In the genomic region with DNA sequence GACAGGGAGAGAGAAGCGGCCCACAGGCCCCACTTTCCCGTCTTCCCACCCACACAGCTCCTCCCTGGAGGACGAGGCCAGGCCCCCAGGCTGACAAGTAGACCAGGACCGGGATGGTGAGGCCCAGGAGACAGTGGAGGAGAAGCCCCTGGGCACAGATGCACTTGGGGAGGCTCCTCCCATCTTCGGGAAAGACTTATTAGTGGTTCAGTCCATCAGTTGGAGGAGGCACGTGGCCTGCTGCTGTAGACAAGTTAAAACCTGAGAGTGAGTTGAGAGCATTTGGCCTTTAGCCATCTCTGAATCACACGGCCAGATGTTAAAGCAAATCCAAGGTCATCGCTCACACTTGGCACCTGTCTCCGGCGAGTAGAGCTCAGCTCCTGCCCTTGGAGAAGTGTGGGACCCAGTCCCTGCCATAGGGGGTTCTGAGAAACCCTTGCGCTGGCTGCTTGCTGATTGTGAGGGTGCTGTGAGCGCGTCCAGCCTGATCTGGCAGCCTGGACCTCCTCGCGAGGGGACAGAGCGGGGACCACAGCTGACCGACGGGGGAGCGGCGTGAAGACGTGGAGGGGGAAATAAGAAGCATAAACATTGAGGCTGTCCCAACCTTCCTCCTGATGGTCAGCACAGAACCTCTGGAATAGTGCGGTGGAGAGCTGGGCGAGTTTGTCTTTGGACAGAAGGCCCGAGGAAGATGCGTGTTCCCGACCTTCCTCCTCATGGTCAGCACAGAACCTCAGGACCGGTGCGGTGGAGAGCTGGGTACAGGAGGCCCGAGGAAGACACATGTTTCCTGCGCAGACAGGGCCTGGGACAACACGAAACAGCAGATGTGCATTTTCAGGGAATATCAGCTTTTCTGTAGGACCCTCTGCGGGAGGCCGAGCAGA, we compare ENCODE assay signal across 9 cellular contexts. TPM values are rescaled to one million over a fixed set of nuclear protein-coding genes. Genes with fewer than 3 reads are reported as not detected.
A peak's percentile ranks its signal among the peaks of the same experiment; 100 is the strongest.
DNase-seq lines count a peak whose midpoint lies in the region; ATAC-seq and TF ChIP-seq lines count a peak whose summit lies in the region.
"Had no signal": no experiment of that assay in that cellular context is flagged by ENCODE, and none has a peak within 500 bp of the region (broad histone marks: within the 10 kb centered on the region; RNA-seq: fewer than 3 reads in every experiment).

No MANE protein-coding gene starts in this region.

- H3K27me3 ChIP-seq in RWPE2 (ENCODE audit: insufficient read depth, poor library complexity, severe bottlenecking): no peaks in the 10 kb centered on the region

- H3K9me3 Mint-ChIP-seq in HFFc6: no peaks in the 10 kb centered on the region

- peaks cover 3% of the 10 kb centered on the region for H3K4me1 ChIP-seq in RWPE2 (ENCODE audit: insufficient read depth, poor library complexity, severe bottlenecking)

- H3K27me3 Mint-ChIP-seq in HFFc6 (ENCODE audit: insufficient read depth): peaks cover 28% of the 10 kb centered on the region

- no peak overlapping the region for H3K4me3 ChIP-seq in RWPE2 (ENCODE audit: severe bottlenecking)

- H3K36me3 ChIP-seq in RWPE2 (ENCODE audit: low read depth): no peaks in the 10 kb centered on the region

- peak; percentile 86 for ATAC-seq in RWPE2 (ENCODE audit: low read depth)
- ATAC-seq: Panc1 had no signal

- TF ChIP-seq CTCF in RWPE2 (IDR thresholded peaks at IDR 0.05; ENCODE audit: poor library complexity, severe bottlenecking) (no peak), HFFc6 (IDR thresholded peaks at IDR 0.05) (no peak)

- H3K4me3 Mint-ChIP-seq in HFFc6: no peak overlapping the region

- DNase-seq in A172 (ENCODE audit: low spot score) (peak; percentile 47), HS-5 (ENCODE audit: low read depth) (peak; percentile 14), RWPE2 (ENCODE audit: low spot score) (peak; percentile 81), iris pigment epithelial cell (ENCODE audit: low read depth) (peak; percentile 37), putamen (ENCODE audit: low spot score) (no peak), HFFc6 (no peak)
- DNase-seq in effector CD8-positive, alpha-beta T cell (lab: John Stamatoyannopoulos, UW): no peak
- no peak for DNase-seq in stimulated activated CD4-positive, alpha-beta T cell treated with anti-CD3 and anti-CD28 coated beads, Interleukin-4, amount 100 ng/mL, for 1 hour

- H3K4me1 Mint-ChIP-seq in HFFc6 (ENCODE audit: low read depth): peaks cover 10% of the 10 kb centered on the region

- H3K27ac ChIP-seq in RWPE2 (ENCODE audit: poor library complexity, severe bottlenecking): no peak overlapping the region

- H3K9me3 ChIP-seq in RWPE2 (ENCODE audit: severe bottlenecking): no peaks in the 10 kb centered on the region

- no peaks in the 10 kb centered on the region for H3K36me3 Mint-ChIP-seq in HFFc6 (ENCODE audit: low read depth)

- H3K27ac Mint-ChIP-seq in HFFc6: no peak overlapping the region

RNA-seq across cellular contexts. Expression of a gene that starts 24.7 kb away (rescaled TPM):
- not detected in 2 replicates for total RNA-seq in A172 (2014; rRNA removed; shearing (Covaris generic))
- total RNA-seq in HFFc6 (2021; fragmentation: NEBNext Ultra II Directional; extraction: Animal tissue kit (Norgen Biotek cat#: 25700)): not detected

RNA-seq across cellular contexts. Expression of a gene that starts 38.4 kb away (rescaled TPM):
- total RNA-seq in A172 (2014; rRNA removed; shearing (Covaris generic)): 0.17 TPM in 1 of 2 replicates, not detected in the other
- total RNA-seq in HFFc6 (2021; fragmentation: NEBNext Ultra II Directional; extraction: Animal tissue kit (Norgen Biotek cat#: 25700)): not detected

RNA-seq across cellular contexts. Expression of a gene that starts 58.3 kb away (rescaled TPM):
- total RNA-seq in A172 (2014; rRNA removed; shearing (Covaris generic)): 2,765 and 4,011 TPM in 2 replicates
- total RNA-seq in HFFc6 (2021; fragmentation: NEBNext Ultra II Directional; extraction: Animal tissue kit (Norgen Biotek cat#: 25700)): 1,000 to 10,000 TPM; 1,288 to 1,437 (median 1,316) TPM

Comparison
In these comparisons a context has a peak if more than half of its experiments do, and no peak if none do; other contexts are left out.
1. DNase-seq: peak in A172 (single experiment), HS-5 (single experiment), RWPE2 (single experiment) and iris pigment epithelial cell (single experiment); none in putamen (single experiment), effector CD8-positive, alpha-beta T cell (single experiment), stimulated activated CD4-positive, alpha-beta T cell treated with anti-CD3 and anti-CD28 coated beads, Interleukin-4, amount 100 ng/mL, for 1 hour (single experiment) and HFFc6 (single experiment).